8 cellular contexts compared by ENCODE assay signal in genomic region chr7:103446046-103446520, GRCh38.
DNase-seq lines count a peak whose midpoint lies in the region; ATAC-seq and TF ChIP-seq lines count a peak whose summit lies in the region.

A gene with protein sequence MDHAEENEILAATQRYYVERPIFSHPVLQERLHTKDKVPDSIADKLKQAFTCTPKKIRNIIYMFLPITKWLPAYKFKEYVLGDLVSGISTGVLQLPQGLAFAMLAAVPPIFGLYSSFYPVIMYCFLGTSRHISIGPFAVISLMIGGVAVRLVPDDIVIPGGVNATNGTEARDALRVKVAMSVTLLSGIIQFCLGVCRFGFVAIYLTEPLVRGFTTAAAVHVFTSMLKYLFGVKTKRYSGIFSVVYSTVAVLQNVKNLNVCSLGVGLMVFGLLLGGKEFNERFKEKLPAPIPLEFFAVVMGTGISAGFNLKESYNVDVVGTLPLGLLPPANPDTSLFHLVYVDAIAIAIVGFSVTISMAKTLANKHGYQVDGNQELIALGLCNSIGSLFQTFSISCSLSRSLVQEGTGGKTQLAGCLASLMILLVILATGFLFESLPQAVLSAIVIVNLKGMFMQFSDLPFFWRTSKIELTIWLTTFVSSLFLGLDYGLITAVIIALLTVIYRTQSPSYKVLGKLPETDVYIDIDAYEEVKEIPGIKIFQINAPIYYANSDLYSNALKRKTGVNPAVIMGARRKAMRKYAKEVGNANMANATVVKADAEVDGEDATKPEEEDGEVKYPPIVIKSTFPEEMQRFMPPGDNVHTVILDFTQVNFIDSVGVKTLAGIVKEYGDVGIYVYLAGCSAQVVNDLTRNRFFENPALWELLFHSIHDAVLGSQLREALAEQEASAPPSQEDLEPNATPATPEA (minus strand): TSS chr7:103446207. CDS start chr7:103421514, 24,693 bp downstream.

- no peak for TF ChIP-seq CTCF in AG10803 (conservative IDR thresholded peaks at IDR 0.05; ENCODE audit: low read length)
- TF ChIP-seq CTCF in GM20000 (IDR thresholded peaks at IDR 0.05; ENCODE audit: extremely low read depth, missing control alignments) = no peak

- H3K27me3 ChIP-seq in duodenal mucosa (ENCODE audit: control insufficient read depth in 1 of 2, insufficient read depth in 2 of 2, low read length in 2 of 2) (peaks cover 21 to 37% of the 10 kb centered on the region in 2 donors), muscle layer of colon (ENCODE audit: control insufficient read depth in 1 of 2, insufficient read depth in 2 of 2, low read length in 2 of 2) (peaks cover 7 to 12% of the 10 kb centered on the region in 2 donors)

- ATAC-seq in GM21528 (IDR thresholded peaks at IDR 0.05; ENCODE audit: low FRiP score, unreplicated experiment) = no peak

- H3K36me3 ChIP-seq in duodenal mucosa (ENCODE audit: control insufficient read depth in 1 of 2, insufficient read depth in 2 of 2, low read length in 2 of 2) (no peaks in the 10 kb centered on the region), muscle layer of colon (ENCODE audit: insufficient read depth, low read length) (no peaks in the 10 kb centered on the region)

- no peak within 1 kb of the TSS for H3K27ac ChIP-seq in duodenal mucosa (ENCODE audit: low read depth, low read length)
- no peak within 1 kb of the TSS for H3K27ac ChIP-seq in muscle layer of colon (ENCODE audit: low read depth, low read length)

- DNase-seq in AG10803 (ENCODE audit: low read depth) (no peak), GM20000 (ENCODE audit: low spot score) (peak; percentile 53), NCI-H748 treated with DMSO at 0.1 percent for 48 hours (lab: John Stamatoyannopoulos, UW) (peak; percentile 27), globus pallidus (ENCODE audit: low spot score) (no peak), SW 1271 (lab: John Stamatoyannopoulos, UW) (no peak)

- H3K4me3 ChIP-seq in AG10803 (ENCODE audit: low read length) (peak within 1 kb of the TSS; percentile 38), duodenal mucosa (ENCODE audit: low read depth in 1 of 2, low read length in 2 of 2) (peak within 1 kb of the TSS; percentile 68 to 75), muscle layer of colon (ENCODE audit: low read depth in 1 of 2, low read length in 2 of 2) (peak within 1 kb of the TSS; percentile 13 to 50)

- H3K4me1 ChIP-seq in duodenal mucosa (ENCODE audit: control insufficient read depth in 1 of 2, insufficient read depth in 2 of 2, low read length in 2 of 2) = peaks cover 6 to 7% of the 10 kb centered on the region in 2 donors
- no peaks in the 10 kb centered on the region for H3K4me1 ChIP-seq in muscle layer of colon (ENCODE audit: insufficient read depth, low read length)

- H3K9me3 ChIP-seq in duodenal mucosa (ENCODE audit: control insufficient read depth in 1 of 2, low read length in 2 of 2) (no peaks in the 10 kb centered on the region), muscle layer of colon (ENCODE audit: low read length) (no peaks in the 10 kb centered on the region)

- peak within 1 kb of the TSS in 1 of 2 donors; percentile 64 for H3K9ac ChIP-seq in duodenal mucosa (ENCODE audit: low read depth in 1 of 2, low read length in 2 of 2)
- no peak within 1 kb of the TSS for H3K9ac ChIP-seq in muscle layer of colon (ENCODE audit: low read length)

Comparison
In these comparisons a context has a peak if more than half of its experiments do, and no peak if none do; other contexts are left out.
1. DNase-seq: peak in GM20000 (single experiment) and NCI-H748 treated with DMSO at 0.1 percent for 48 hours (single experiment); none in AG10803 (single experiment), globus pallidus (single experiment) and SW 1271 (0 of 2).
2. Peak in every context shown above with its lines, with median percentiles within 50 percentile points of each other: H3K4me3 ChIP-seq.